ENCODE assay signal across 19 cellular contexts in genomic region chr13:33172400-33172799, GRCh38.
DNase-seq lines count a peak whose midpoint lies in the region; ATAC-seq and TF ChIP-seq lines count a peak whose summit lies in the region.
"Had no signal": no experiment of that assay in that cellular context is flagged by ENCODE, and none has a peak within 500 bp of the region (broad histone marks: within the 10 kb centered on the region; RNA-seq: fewer than 3 reads in every experiment).

No MANE protein-coding gene starts in this region.

- H3K4me2 ChIP-seq in IMR-90 (ENCODE audit: low read depth, low read length), result no peak overlapping the region
- no peak overlapping the region for H3K4me2 ChIP-seq in mammary epithelial cell (ENCODE audit: insufficient read depth, low read depth, low read length)
- no peak overlapping the region for H3K4me2 ChIP-seq in MM.1S (ENCODE audit: low read depth, low read length)

- H3K4me3 ChIP-seq in IMR-90 (ENCODE audit: insufficient read depth, low read depth, low read length) (no peak overlapping the region), mammary epithelial cell (replicated peaks in 1 of 3; ENCODE audit: insufficient read depth in 1 of 3, low read depth in 2 of 3, low read length in 3 of 3) (no peak overlapping the region), right cardiac atrium (ENCODE audit: low read length) (no peak overlapping the region), sigmoid colon (no peak overlapping the region), MM.1S (ENCODE audit: low read length) (no peak overlapping the region)
- H3K4me3 ChIP-seq: vagina had no signal

- H3K27me3 ChIP-seq in IMR-90 (ENCODE audit: control insufficient read depth, insufficient read depth, low read length) (no peaks in the 10 kb centered on the region), mammary epithelial cell (ENCODE audit: insufficient read depth, low read length) (no peaks in the 10 kb centered on the region), right cardiac atrium (ENCODE audit: control insufficient read depth, insufficient read depth) (no peaks in the 10 kb centered on the region), sigmoid colon (no peaks in the 10 kb centered on the region), MM.1S (replicated peaks; ENCODE audit: insufficient read depth, low read length) (no peaks in the 10 kb centered on the region)
- H3K27me3 ChIP-seq: vagina had no signal

- no peak overlapping the region for H3K14ac ChIP-seq in IMR-90 (replicated peaks; ENCODE audit: low read depth, low read length)

- H2AFZ ChIP-seq in IMR-90 (replicated peaks; ENCODE audit: low read length, poor library complexity) (no peak overlapping the region), mammary epithelial cell (ENCODE audit: low read depth, low read length) (no peak overlapping the region), MM.1S (ENCODE audit: low read length) (no peak overlapping the region)

- TF ChIP-seq EP300 in sigmoid colon (IDR thresholded peaks at IDR 0.05), result peak in 1 of 4 donors; percentile 89

- peak overlapping the region; percentile 41 for H2BK5ac ChIP-seq in IMR-90 (ENCODE audit: low read depth, low read length, poor library complexity, severe bottlenecking)

- no peaks in the 10 kb centered on the region for H3F3A ChIP-seq in MM.1S (ENCODE audit: insufficient read depth, low read length)

- H3K18ac ChIP-seq in IMR-90 (ENCODE audit: low read depth, low read length), result no peak overlapping the region

- no CpG with 5 or more reads among the region's 2 CpGs for WGBS in IMR-90 (ENCODE audit: extremely low coverage in 2 of 2, insufficient read length in 1 of 2), 2 experiments
- 44% methylated on average over 1 of the region's 2 CpGs for WGBS in mammary epithelial cell (ENCODE audit: low coverage, missing lambda C conversion rate)
- WGBS in right cardiac atrium, result 75% methylated on average over 2 of the region's 2 CpGs
- WGBS in sigmoid colon, 2 donors, result 94 to 97% methylated on average over 2 of the region's 2 CpGs

- H2BK20ac ChIP-seq in IMR-90 (ENCODE audit: low read depth, low read length), result no peak overlapping the region

- H3K27ac ChIP-seq in IMR-90 (ENCODE audit: insufficient read depth, low read length) (no peak overlapping the region), mammary epithelial cell (ENCODE audit: insufficient read depth, low read depth, low read length) (peak overlapping the region; percentile 45), right cardiac atrium (ENCODE audit: low read length) (peak overlapping the region; percentile 56), sigmoid colon (peak overlapping the region; percentile 4 to 62 (median 38)), MM.1S (ENCODE audit: low read length) (no peak overlapping the region)
- H3K27ac ChIP-seq: vagina had no signal

- peaks cover 34% of the 10 kb centered on the region for H3K9me1 ChIP-seq in IMR-90 (ENCODE audit: insufficient read depth, low read length)

- TF ChIP-seq POLR2A in IMR-90 (IDR thresholded peaks at IDR 0.05; ENCODE audit: low read depth, low read length) (no peak), sigmoid colon (IDR thresholded peaks at IDR 0.05) (no peak)

- H4K5ac ChIP-seq in IMR-90 (ENCODE audit: low read depth, low read length), result no peak overlapping the region

- intact Hi-C loops in IMR-90 (cut with micrococcal nuclease), result no loop called here
- intact Hi-C loops in mammary epithelial cell (cut with micrococcal nuclease), result no loop called here
- intact Hi-C loops in right cardiac atrium (cut with DNase I), result no loop called here
- intact Hi-C loops in sigmoid colon (cut with DNase I), result no loop called here

- POLR2A ChIA-PET in IMR-90 (lab: Charles Lee; ENCODE audit: unreplicated experiment), result no interaction called here

- no peaks in the 10 kb centered on the region for H3K9me2 ChIP-seq in MM.1S (replicated peaks; ENCODE audit: insufficient read depth, low read length)

- no peak overlapping the region for H4K91ac ChIP-seq in IMR-90 (ENCODE audit: insufficient read depth, low read depth, low read length)

- dilution Hi-C loops in IMR-90 (cut with HindIII; ENCODE audit: low sequenced_read_pairs, unreplicated experiment), result no loop called here
- dilution Hi-C loops in mammary epithelial cell (cut with HindIII; ENCODE audit: low sequenced_read_pairs), result no loop called here

- no peak overlapping the region for H2BK15ac ChIP-seq in IMR-90 (ENCODE audit: low read depth, low read length)

- in situ Hi-C loops in IMR-90 (cut with MboI; ENCODE audit: low sequenced_read_pairs), result no loop called here
- in situ Hi-C loops in mammary epithelial cell (cut with MboI; ENCODE audit: low sequenced_read_pairs in 2 of 2), result no loop called here

- TF ChIP-seq RAD21 in IMR-90 (IDR thresholded peaks at IDR 0.05; ENCODE audit: low read length), result no peak

- no peak overlapping the region for H3K4ac ChIP-seq in IMR-90 (ENCODE audit: low read depth, low read length)

- H4K8ac ChIP-seq in IMR-90 (ENCODE audit: low read depth in 2 of 2, low read length in 2 of 2), result no peak overlapping the region

- H3K4me1 ChIP-seq in IMR-90 (ENCODE audit: control insufficient read depth, insufficient read depth, low read length), result peaks cover 30% of the 10 kb centered on the region
- H3K4me1 ChIP-seq in mammary epithelial cell (ENCODE audit: insufficient read depth, low read length), result peaks cover 38% of the 10 kb centered on the region
- peaks cover 16% of the 10 kb centered on the region for H3K4me1 ChIP-seq in right cardiac atrium (ENCODE audit: control insufficient read depth, insufficient read depth, low read length)
- peaks cover 0 to 90% (median 65%) of the 10 kb centered on the region in 4 donors for H3K4me1 ChIP-seq in sigmoid colon
- no peaks in the 10 kb centered on the region for H3K4me1 ChIP-seq in MM.1S (ENCODE audit: low read length)

- peaks cover 19% of the 10 kb centered on the region for H3K36me3 ChIP-seq in IMR-90 (ENCODE audit: control insufficient read depth, insufficient read depth, low read length)
- no peaks in the 10 kb centered on the region for H3K36me3 ChIP-seq in mammary epithelial cell (ENCODE audit: insufficient read depth, low read length)
- H3K36me3 ChIP-seq in sigmoid colon, result peaks cover 0 to under 1% (median 0%) of the 10 kb centered on the region in 4 donors
- H3K36me3 ChIP-seq in MM.1S (replicated peaks; ENCODE audit: insufficient read depth, low read length), result no peaks in the 10 kb centered on the region
- H3K36me3 ChIP-seq: vagina had no signal

- H4K20me1 ChIP-seq in IMR-90 (ENCODE audit: insufficient read depth, low read length), result peaks cover 35% of the 10 kb centered on the region
- no peaks in the 10 kb centered on the region for H4K20me1 ChIP-seq in mammary epithelial cell (ENCODE audit: insufficient read depth, low read length)
- no peaks in the 10 kb centered on the region for H4K20me1 ChIP-seq in MM.1S (ENCODE audit: insufficient read depth, low read length)

- BruUV-seq in IMR-90 (replicated peaks; lab: Mats Ljungman, UMichigan) (no TSS peak), mammary epithelial cell (replicated peaks; lab: Mats Ljungman, UMichigan) (no TSS peak)

- CTCF ChIA-PET in IMR-90 (lab: Yijun Ruan, JAX), result no interaction called here
- CTCF ChIA-PET in mammary epithelial cell (lab: Charles Lee; ENCODE audit: low non-redundant PET), result no interaction called here

- H3K79me2 ChIP-seq in mammary epithelial cell (ENCODE audit: insufficient read depth, low read length) (peaks cover 10% of the 10 kb centered on the region), MM.1S (ENCODE audit: low read length) (no peaks in the 10 kb centered on the region)

- H3K56ac ChIP-seq in IMR-90 (ENCODE audit: extremely low read depth, insufficient read depth, low read length), result no peak overlapping the region

- H3K9ac ChIP-seq in IMR-90 (ENCODE audit: low read depth, low read length), result no peak overlapping the region
- H3K9ac ChIP-seq in mammary epithelial cell (ENCODE audit: insufficient read depth, low read length), result no peak overlapping the region
- H3K9ac ChIP-seq in MM.1S (ENCODE audit: low read length), result no peak overlapping the region

- H3K79me1 ChIP-seq in IMR-90 (ENCODE audit: low read depth in 1 of 2, low read length in 2 of 2), result peaks cover 53 to 81% of the 10 kb centered on the region in 2 experiments

- H3K23ac ChIP-seq in IMR-90 (ENCODE audit: low read depth, low read length), result no peak overlapping the region

- H2AK5ac ChIP-seq in IMR-90 (ENCODE audit: low read depth, low read length), result no peak overlapping the region

- no peak for TF ChIP-seq CTCF in IMR-90 (conservative IDR thresholded peaks at IDR 0.05; ENCODE audit: low read depth, low read length)
- TF ChIP-seq CTCF in mammary epithelial cell (conservative IDR thresholded peaks at IDR 0.05 in 1 of 2, IDR thresholded peaks at IDR 0.05 in 1 of 2; ENCODE audit: extremely low read depth in 1 of 2, insufficient read depth in 1 of 2, low read depth in 1 of 2, low read length in 2 of 2), result no peak
- no peak for TF ChIP-seq CTCF in sigmoid colon (IDR thresholded peaks at IDR 0.05)
- TF ChIP-seq CTCF in MM.1S (IDR thresholded peaks at IDR 0.05; ENCODE audit: low read length), result no peak

- no peak overlapping the region for H2BK120ac ChIP-seq in IMR-90 (ENCODE audit: low read depth, low read length)

- DNase-seq in IMR-90, result no peak
- DNase-seq in mammary epithelial cell, result no peak
- DNase-seq in right cardiac atrium, result no peak
- no peak for DNase-seq in sigmoid colon
- no peak for DNase-seq in activated CD4-positive, alpha-beta T cell treated with anti-CD3 and anti-CD28 coated beads for 4 hours
- DNase-seq in MM.1S, result no peak
- no peak for DNase-seq in activated T-cell treated with anti-CD3 and anti-CD28 coated beads, Interleukin-2, amount 50 U/mL, for 48 hours
- DNase-seq: activated CD4-positive, alpha-beta T cell treated with anti-CD3 and anti-CD28 coated beads, Interleukin-2, amount 50 U/mL, for 48 hours; activated naive CD4-positive, alpha-beta T cell treated with anti-CD3 and anti-CD28 coated beads, Interleukin-2, amount 10 ng/mL, durations not matched to agents 7 days and 5 days; activated T-cell treated with anti-CD3 and anti-CD28 coated beads for 4 hours; kidney; mesendoderm; NCI-H1694; NCI-H446 treated with DMSO at 0.1 percent for 48 hours; SHP77; stimulated activated CD4-positive, alpha-beta T cell treated with anti-CD3 and anti-CD28 coated beads, Interleukin-4, amount 100 ng/mL, for 1 hour had no signal

- no peak for ATAC-seq in IMR-90 (ENCODE audit: low read depth)
- peak in 1 of 2 donors; percentile 54 for ATAC-seq in right cardiac atrium
- ATAC-seq in GM18520 (IDR thresholded peaks at IDR 0.05; ENCODE audit: unreplicated experiment), result no peak
- ATAC-seq: HepG2 had no signal

- no peak overlapping the region for H2AK9ac ChIP-seq in IMR-90 (replicated peaks; ENCODE audit: low read depth, low read length, poor library complexity)

- H3K9me3 ChIP-seq in IMR-90 (ENCODE audit: control insufficient read depth, insufficient read depth, low read length), result no peaks in the 10 kb centered on the region
- H3K9me3 ChIP-seq in mammary epithelial cell (replicated peaks; ENCODE audit: insufficient read depth, low read length), result no peaks in the 10 kb centered on the region
- no peaks in the 10 kb centered on the region for H3K9me3 ChIP-seq in right cardiac atrium (ENCODE audit: control insufficient read depth, low read length)
- H3K9me3 ChIP-seq in sigmoid colon, result no peaks in the 10 kb centered on the region
- no peaks in the 10 kb centered on the region for H3K9me3 ChIP-seq in MM.1S (replicated peaks; ENCODE audit: insufficient read depth, low read length)
- H3K9me3 ChIP-seq: vagina had no signal

TF ChIP-seq in IMR-90, 13 proteins besides CTCF, POLR2A, EP300 and RAD21 (continues in another document):
- TF ChIP-seq MXI1 (IDR thresholded peaks at IDR 0.05; ENCODE audit: borderline replicate concordance, low read depth, low read length), result no peak

Comparison
In these comparisons a context has a peak if more than half of its experiments do, and no peak if none do; other contexts are left out.
1. H3K27ac ChIP-seq: peak in mammary epithelial cell (single experiment), right cardiac atrium (single experiment) and sigmoid colon (4 of 4); none in IMR-90 (single experiment) and MM.1S (single experiment).